ENCODE assay signal across 11 cellular contexts in the genomic region with DNA sequence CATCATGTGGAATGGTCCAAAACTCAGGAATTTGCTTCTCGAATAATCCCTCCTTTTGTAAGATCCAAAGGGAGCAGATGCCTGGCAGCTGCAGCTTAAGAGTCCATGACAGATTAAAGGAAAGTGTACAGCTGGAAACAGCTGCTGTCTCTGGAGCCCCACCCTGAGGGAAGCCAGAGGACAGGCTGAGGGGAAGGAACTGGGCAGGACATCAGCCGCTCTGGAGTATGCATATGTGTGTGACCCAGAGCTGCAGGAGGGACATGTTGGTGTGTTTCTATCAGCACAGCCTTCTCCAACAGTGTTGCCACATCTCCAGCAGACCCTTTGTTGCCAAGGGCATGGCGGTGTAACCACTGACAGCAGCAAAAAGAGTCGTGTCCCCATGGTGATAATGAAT. TPM values are rescaled to one million over a fixed set of nuclear protein-coding genes. Genes with fewer than 3 reads are reported as not detected.
DNase-seq lines count a peak whose midpoint lies in the region; ATAC-seq and TF ChIP-seq lines count a peak whose summit lies in the region.
"Had no signal": no experiment of that assay in that cellular context is flagged by ENCODE, and none has a peak within 500 bp of the region (broad histone marks: within the 10 kb centered on the region; RNA-seq: fewer than 3 reads in every experiment).

No MANE protein-coding gene starts in this region.

- ATAC-seq in HG03135 (IDR thresholded peaks at IDR 0.05; ENCODE audit: unreplicated experiment), result no peak
- no peak for ATAC-seq in activated T-cell treated with anti-CD3 and anti-CD28 coated beads, Interleukin-2, amount 50 U/mL, for 72 hours (replicated peaks in 1 of 2)

- no peaks in the 10 kb centered on the region for H3K9me3 Mint-ChIP-seq in neural crest cell
- H3K9me3 Mint-ChIP-seq in activated T-cell treated with anti-CD3 and anti-CD28 coated beads, Interleukin-2, amount 50 U/mL, for 72 hours, result no peaks in the 10 kb centered on the region
- H3K9me3 Mint-ChIP-seq: activated naive CD4-positive, alpha-beta T cell treated with anti-CD3 and anti-CD28 coated beads, Interleukin-2, amount 10 ng/mL, durations not matched to agents 7 days and 5 days; CD4-positive, alpha-beta T cell had no signal

- no peaks in the 10 kb centered on the region for H3K27me3 Mint-ChIP-seq in neural crest cell (ENCODE audit: low read depth)
- H3K27me3 Mint-ChIP-seq in activated T-cell treated with anti-CD3 and anti-CD28 coated beads, Interleukin-2, amount 50 U/mL, for 72 hours (ENCODE audit: low read depth), result no peaks in the 10 kb centered on the region
- H3K27me3 Mint-ChIP-seq: activated naive CD4-positive, alpha-beta T cell treated with anti-CD3 and anti-CD28 coated beads, Interleukin-2, amount 10 ng/mL, durations not matched to agents 7 days and 5 days; CD4-positive, alpha-beta T cell had no signal

- peaks cover 8% of the 10 kb centered on the region for H3K36me3 Mint-ChIP-seq in neural crest cell (ENCODE audit: low read depth)
- H3K36me3 Mint-ChIP-seq in activated T-cell treated with anti-CD3 and anti-CD28 coated beads, Interleukin-2, amount 50 U/mL, for 72 hours (ENCODE audit: insufficient read depth in 2 of 2), result no peaks in the 10 kb centered on the region
- H3K36me3 Mint-ChIP-seq: activated naive CD4-positive, alpha-beta T cell treated with anti-CD3 and anti-CD28 coated beads, Interleukin-2, amount 10 ng/mL, durations not matched to agents 7 days and 5 days had no signal

- no peaks in the 10 kb centered on the region for H3K9me3 ChIP-seq in Peyer's patch

- H3K36me3 ChIP-seq in Peyer's patch, result no peaks in the 10 kb centered on the region

- H3K4me3 Mint-ChIP-seq in neural crest cell, result no peak overlapping the region
- H3K4me3 Mint-ChIP-seq in activated T-cell treated with anti-CD3 and anti-CD28 coated beads, Interleukin-2, amount 50 U/mL, for 72 hours, result no peak overlapping the region
- H3K4me3 Mint-ChIP-seq: activated naive CD4-positive, alpha-beta T cell treated with anti-CD3 and anti-CD28 coated beads, Interleukin-2, amount 10 ng/mL, durations not matched to agents 7 days and 5 days; CD4-positive, alpha-beta T cell had no signal

- peak; percentile 56 for DNase-seq in AG08395 (ENCODE audit: low spot score)
- DNase-seq in Peyer's patch, result peak in 2 of 3 donors; percentile 19 to 52
- peak; percentile 88 for DNase-seq in fibroblast of the aortic adventitia (ENCODE audit: low read depth)
- no peak for DNase-seq in neural crest cell (ENCODE audit: low read depth, low spot score)
- DNase-seq in superior temporal gyrus (ENCODE audit: extremely low spot score), result no peak
- DNase-seq in NCI-H1417 treated with DMSO at 0.1 percent for 48 hours (lab: John Stamatoyannopoulos, UW), result no peak
- no peak for DNase-seq in activated T-cell treated with anti-CD3 and anti-CD28 coated beads, Interleukin-2, amount 50 U/mL, for 72 hours
- DNase-seq: activated naive CD4-positive, alpha-beta T cell treated with anti-CD3 and anti-CD28 coated beads, Interleukin-2, amount 10 ng/mL, durations not matched to agents 7 days and 5 days; CD4-positive, alpha-beta T cell had no signal

- H3K27me3 ChIP-seq in Peyer's patch, result no peaks in the 10 kb centered on the region

- H3K4me1 Mint-ChIP-seq in neural crest cell, result peaks cover 4% of the 10 kb centered on the region
- H3K4me1 Mint-ChIP-seq in activated T-cell treated with anti-CD3 and anti-CD28 coated beads, Interleukin-2, amount 50 U/mL, for 72 hours (ENCODE audit: low read depth), result no peaks in the 10 kb centered on the region

- H3K4me3 ChIP-seq in Peyer's patch (no peak overlapping the region), fibroblast of the aortic adventitia (ENCODE audit: low read depth, low read length) (no peak overlapping the region)

- TF ChIP-seq POLR2A in Peyer's patch (IDR thresholded peaks at IDR 0.05), result no peak

- peak overlapping the region in 1 of 4 donors; percentile 19 for H3K27ac ChIP-seq in Peyer's patch

- TF ChIP-seq CTCF in Peyer's patch (IDR thresholded peaks at IDR 0.05) (no peak), fibroblast of the aortic adventitia (IDR thresholded peaks at IDR 0.05; ENCODE audit: insufficient read depth, low read length) (peak; percentile 13), neural crest cell (conservative IDR thresholded peaks at IDR 0.05) (no peak)

- no peaks in the 10 kb centered on the region for H3K4me1 ChIP-seq in Peyer's patch

- H3K27ac Mint-ChIP-seq in neural crest cell (ENCODE audit: unreplicated experiment), result peak overlapping the region; percentile 24
- H3K27ac Mint-ChIP-seq in activated T-cell treated with anti-CD3 and anti-CD28 coated beads, Interleukin-2, amount 50 U/mL, for 72 hours, result no peak overlapping the region
- H3K27ac Mint-ChIP-seq: activated naive CD4-positive, alpha-beta T cell treated with anti-CD3 and anti-CD28 coated beads, Interleukin-2, amount 10 ng/mL, durations not matched to agents 7 days and 5 days; CD4-positive, alpha-beta T cell had no signal

RNA-seq across cellular contexts. Expression of gene CYB561, which starts 46.2 kb away (rescaled TPM):
- total RNA-seq in Peyer's patch (100 to 1,000 TPM in 2 of 4 donors, 10 to 100 TPM in 2; 42.9 to 161 (median 98.5) TPM), fibroblast of the aortic adventitia (ENCODE audit: low replicate concordance) (16.4 and 29.5 TPM in 2 replicates), neural crest cell (10.5 and 12.2 TPM in 2 replicates)
- 10 to 100 TPM in 1 of 2 donors, 1 to 10 TPM in 1; 4.7 to 10.2 TPM for total RNA-seq in activated T-cell treated with anti-CD3 and anti-CD28 coated beads, Interleukin-2, amount 50 U/mL, for 72 hours
- total RNA-seq: OCI-LY7 had no signal

Comparison
In these comparisons a context has a peak if more than half of its experiments do, and no peak if none do; other contexts are left out.
1. DNase-seq: peak in AG08395 (single experiment), Peyer's patch (2 of 3) and fibroblast of the aortic adventitia (single experiment); none in neural crest cell (single experiment), superior temporal gyrus (single experiment), NCI-H1417 treated with DMSO at 0.1 percent for 48 hours (single experiment) and activated T-cell treated with anti-CD3 and anti-CD28 coated beads, Interleukin-2, amount 50 U/mL, for 72 hours (0 of 2).